37 cellular contexts compared by ENCODE assay signal in the genomic region with DNA sequence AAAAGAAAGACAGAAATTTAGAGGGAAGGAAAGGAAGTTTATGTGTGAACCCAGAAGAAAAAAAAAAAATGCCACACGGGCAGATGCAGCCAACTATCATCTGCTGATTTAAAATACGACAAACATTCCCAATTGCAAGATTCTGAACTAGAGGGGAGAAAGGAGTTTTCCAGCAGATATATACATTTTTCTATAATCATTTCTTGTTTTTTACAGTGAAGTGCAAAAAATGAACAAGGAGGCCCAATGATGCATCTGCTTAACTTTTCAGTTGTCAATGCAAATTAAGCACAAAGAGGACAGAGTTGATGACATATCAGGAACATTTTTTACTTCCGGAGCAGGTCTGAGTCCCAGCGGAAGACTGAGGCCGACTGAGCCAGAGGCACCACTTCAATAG.
"Had no signal": no experiment of that assay in that cellular context is flagged by ENCODE, and none has a peak within 500 bp of the region (broad histone marks: within the 10 kb centered on the region; RNA-seq: fewer than 3 reads in every experiment).

No MANE protein-coding gene starts in this region.

- H3K9me3 ChIP-seq: ascending aorta had no signal

- H3K4me3 Mint-ChIP-seq: activated B cell treated with CpG ODN at 0.5 μM for 24 hours; activated CD4-positive, alpha-beta memory T cell treated with anti-CD3 and anti-CD28 coated beads for 36 hours; activated CD4-positive, alpha-beta T cell treated with anti-CD3 and anti-CD28 coated beads, Interleukin-2, amount 10 ng/mL, durations not matched to agents 24 days and 14 days; activated CD8-positive, alpha-beta T cell treated with anti-CD3 and anti-CD28 coated beads for 36 hours; activated naive CD4-positive, alpha-beta T cell treated with anti-CD3 and anti-CD28 coated beads, Interleukin-2, amount 10 ng/mL, durations not matched to agents 7 days and 5 days; activated naive CD4-positive, alpha-beta T cell treated with anti-CD3 and anti-CD28 coated beads, Interleukin-2, amount 50 U/mL, for 24 hours; activated naive CD8-positive, alpha-beta T cell; activated naive CD8-positive, alpha-beta T cell treated with anti-CD3 and anti-CD28 coated beads, Interleukin-2, amount 10 ng/mL, durations not matched to agents 7 days and 5 days; activated naive CD8-positive, alpha-beta T cell treated with anti-CD3 and anti-CD28 coated beads, Interleukin-2, amount 50 U/mL, for 24 hours; activated T-cell treated with anti-CD3 and anti-CD28 coated beads, Interleukin-2, amount 50 U/mL, for 4 hours; activated T-cell treated with anti-CD3 and anti-CD28 coated beads, Interleukin-2, amount 50 U/mL, for 72 hours; activated T-helper 1 cell treated with anti-CD3 and anti-CD28 coated beads, Interleukin-12 subunit alpha, Interleukin-12 subunit beta, Interleukin-2, Interleukin-4 antibody, amounts not matched to agents 30 ng/mL and 10 ng/mL and 1 ng/mL, durations not matched to agents 14 hours and 24 hours and 36 hours; activated T-helper 17 cell treated with anti-CD3 and anti-CD28 coated beads, Interleukin-2, amount 50 U/mL, for 72 hours; brain; central memory CD8-positive, alpha-beta T cell; T-helper 1 cell treated with Interleukin-12 subunit alpha and Interleukin-12 subunit beta and Interleukin-4 antibody, amounts not matched to agents 30 μg/mL and 1 μg/mL, for 36 hours; T-helper 2 cell treated with Interferon-gamma antibody and Interleukin-4, amounts not matched to agents 5 μg/mL and 100 μg/mL, for 36 hours had no signal

- H3K4me3 ChIP-seq: ascending aorta, cardiac muscle cell had no signal

- H3K27ac Mint-ChIP-seq: activated B cell treated with CpG ODN at 0.5 μM for 24 hours; activated CD4-positive, alpha-beta memory T cell treated with anti-CD3 and anti-CD28 coated beads for 36 hours; activated CD4-positive, alpha-beta T cell treated with anti-CD3 and anti-CD28 coated beads, Interleukin-2, amount 10 ng/mL, durations not matched to agents 24 days and 14 days; activated CD8-positive, alpha-beta T cell treated with anti-CD3 and anti-CD28 coated beads for 36 hours; activated naive CD4-positive, alpha-beta T cell treated with anti-CD3 and anti-CD28 coated beads, Interleukin-2, amount 10 ng/mL, durations not matched to agents 7 days and 5 days; activated naive CD4-positive, alpha-beta T cell treated with anti-CD3 and anti-CD28 coated beads, Interleukin-2, amount 50 U/mL, for 24 hours; activated naive CD8-positive, alpha-beta T cell; activated naive CD8-positive, alpha-beta T cell treated with anti-CD3 and anti-CD28 coated beads, Interleukin-2, amount 10 ng/mL, durations not matched to agents 7 days and 5 days; activated naive CD8-positive, alpha-beta T cell treated with anti-CD3 and anti-CD28 coated beads, Interleukin-2, amount 50 U/mL, for 24 hours; activated T-cell treated with anti-CD3 and anti-CD28 coated beads, Interleukin-2, amount 50 U/mL, for 72 hours; activated T-helper 1 cell treated with anti-CD3 and anti-CD28 coated beads, Interleukin-12 subunit alpha, Interleukin-12 subunit beta, Interleukin-2, Interleukin-4 antibody, amounts not matched to agents 30 ng/mL and 10 ng/mL and 1 ng/mL, durations not matched to agents 14 hours and 24 hours and 36 hours; activated T-helper 17 cell treated with anti-CD3 and anti-CD28 coated beads, Interleukin-2, amount 50 U/mL, for 72 hours; T-helper 1 cell treated with Interleukin-12 subunit alpha and Interleukin-12 subunit beta and Interleukin-4 antibody, amounts not matched to agents 30 μg/mL and 1 μg/mL, for 36 hours; T-helper 2 cell treated with Interferon-gamma antibody and Interleukin-4, amounts not matched to agents 5 μg/mL and 100 μg/mL, for 36 hours had no signal

- DNase-seq: activated B cell treated with CpG ODN at 0.5 μM for 24 hours; activated CD4-positive, alpha-beta memory T cell treated with anti-CD3 and anti-CD28 coated beads for 36 hours; activated CD4-positive, alpha-beta T cell treated with anti-CD3 and anti-CD28 coated beads for 4 hours; activated CD4-positive, alpha-beta T cell treated with anti-CD3 and anti-CD28 coated beads, Interleukin-2, amount 10 ng/mL, durations not matched to agents 24 days and 14 days; activated CD4-positive, alpha-beta T cell treated with anti-CD3 and anti-CD28 coated beads, Interleukin-2, amount 50 U/mL, for 1 hour; activated CD4-positive, alpha-beta T cell treated with anti-CD3 and anti-CD28 coated beads, Interleukin-2, amount 50 U/mL, for 4 hours; activated CD4-positive, CD25-positive, alpha-beta regulatory T cell treated with anti-CD3 and anti-CD28 coated beads, Interleukin-2, amount 50 U/mL, for 72 hours; activated CD8-positive, alpha-beta memory T cell treated with anti-CD3 and anti-CD28 coated beads, Interleukin-2, amount 50 U/mL, for 4 hours; activated CD8-positive, alpha-beta T cell treated with anti-CD3 and anti-CD28 coated beads for 36 hours; activated gamma-delta T cell; activated naive CD4-positive, alpha-beta T cell treated with anti-CD3 and anti-CD28 coated beads, Interleukin-2, amount 10 ng/mL, durations not matched to agents 7 days and 5 days; activated naive CD4-positive, alpha-beta T cell treated with Interleukin-2 at 50 U/mL for 16 hours; activated naive CD8-positive, alpha-beta T cell treated with anti-CD3 and anti-CD28 coated beads, Interleukin-2, amount 10 ng/mL, durations not matched to agents 7 days and 5 days; activated naive CD8-positive, alpha-beta T cell treated with anti-CD3 and anti-CD28 coated beads, Interleukin-2, amount 50 U/mL, for 24 hours; activated T-cell treated with anti-CD3 and anti-CD28 coated beads for 4 hours; activated T-cell treated with anti-CD3 and anti-CD28 coated beads, Interleukin-2, amount 50 U/mL, for 1 hour; activated T-cell treated with anti-CD3 and anti-CD28 coated beads, Interleukin-2, amount 50 U/mL, for 4 hours; activated T-cell treated with anti-CD3 and anti-CD28 coated beads, Interleukin-2, amount 50 U/mL, for 72 hours; amygdala; anterior cingulate cortex; caudate nucleus; T-helper 1 cell; T-helper 2 cell; T-helper 9 cell had no signal

- H3K36me3 ChIP-seq: ascending aorta, cardiac muscle cell had no signal

- FAIRE-seq: bronchial epithelial cell, TTC549 had no signal

- H3K27ac ChIP-seq: ascending aorta, cardiac muscle cell, VCaP had no signal

- H3K9me3 Mint-ChIP-seq: activated B cell treated with CpG ODN at 0.5 μM for 24 hours; activated CD4-positive, alpha-beta memory T cell treated with anti-CD3 and anti-CD28 coated beads for 36 hours; activated CD4-positive, alpha-beta T cell treated with anti-CD3 and anti-CD28 coated beads, Interleukin-2, amount 10 ng/mL, durations not matched to agents 24 days and 14 days; activated CD8-positive, alpha-beta T cell treated with anti-CD3 and anti-CD28 coated beads for 36 hours; activated naive CD4-positive, alpha-beta T cell treated with anti-CD3 and anti-CD28 coated beads, Interleukin-2, amount 10 ng/mL, durations not matched to agents 7 days and 5 days; activated naive CD4-positive, alpha-beta T cell treated with anti-CD3 and anti-CD28 coated beads, Interleukin-2, amount 50 U/mL, for 24 hours; activated naive CD8-positive, alpha-beta T cell treated with anti-CD3 and anti-CD28 coated beads, Interleukin-2, amount 10 ng/mL, durations not matched to agents 7 days and 5 days; activated naive CD8-positive, alpha-beta T cell treated with anti-CD3 and anti-CD28 coated beads, Interleukin-2, amount 50 U/mL, for 24 hours; activated T-cell treated with anti-CD3 and anti-CD28 coated beads, Interleukin-2, amount 50 U/mL, for 4 hours; activated T-cell treated with anti-CD3 and anti-CD28 coated beads, Interleukin-2, amount 50 U/mL, for 72 hours; activated T-helper 1 cell treated with anti-CD3 and anti-CD28 coated beads, Interleukin-12 subunit alpha, Interleukin-12 subunit beta, Interleukin-2, Interleukin-4 antibody, amounts not matched to agents 30 ng/mL and 10 ng/mL and 1 ng/mL, durations not matched to agents 14 hours and 24 hours and 36 hours; activated T-helper 17 cell treated with anti-CD3 and anti-CD28 coated beads, Interleukin-2, amount 50 U/mL, for 72 hours; central memory CD8-positive, alpha-beta T cell; T-helper 1 cell treated with Interleukin-12 subunit alpha and Interleukin-12 subunit beta and Interleukin-4 antibody, amounts not matched to agents 30 μg/mL and 1 μg/mL, for 36 hours; T-helper 2 cell treated with Interferon-gamma antibody and Interleukin-4, amounts not matched to agents 5 μg/mL and 100 μg/mL, for 36 hours had no signal

- H3K36me3 Mint-ChIP-seq: activated CD4-positive, alpha-beta memory T cell treated with anti-CD3 and anti-CD28 coated beads for 36 hours; activated naive CD4-positive, alpha-beta T cell treated with anti-CD3 and anti-CD28 coated beads, Interleukin-2, amount 10 ng/mL, durations not matched to agents 7 days and 5 days; activated naive CD4-positive, alpha-beta T cell treated with anti-CD3 and anti-CD28 coated beads, Interleukin-2, amount 50 U/mL, for 24 hours; activated naive CD8-positive, alpha-beta T cell; activated naive CD8-positive, alpha-beta T cell treated with anti-CD3 and anti-CD28 coated beads, Interleukin-2, amount 10 ng/mL, durations not matched to agents 7 days and 5 days; brain had no signal

- H3K27me3 ChIP-seq: ascending aorta, cardiac muscle cell had no signal

- H3K27me3 Mint-ChIP-seq: activated B cell treated with CpG ODN at 0.5 μM for 24 hours; activated CD4-positive, alpha-beta memory T cell treated with anti-CD3 and anti-CD28 coated beads for 36 hours; activated CD4-positive, alpha-beta T cell treated with anti-CD3 and anti-CD28 coated beads, Interleukin-2, amount 10 ng/mL, durations not matched to agents 24 days and 14 days; activated CD8-positive, alpha-beta T cell treated with anti-CD3 and anti-CD28 coated beads for 36 hours; activated naive CD4-positive, alpha-beta T cell treated with anti-CD3 and anti-CD28 coated beads, Interleukin-2, amount 50 U/mL, for 24 hours; activated naive CD8-positive, alpha-beta T cell; activated naive CD8-positive, alpha-beta T cell treated with anti-CD3 and anti-CD28 coated beads, Interleukin-2, amount 10 ng/mL, durations not matched to agents 7 days and 5 days; activated naive CD8-positive, alpha-beta T cell treated with anti-CD3 and anti-CD28 coated beads, Interleukin-2, amount 50 U/mL, for 24 hours; central memory CD8-positive, alpha-beta T cell had no signal

- ATAC-seq: activated CD8-positive, alpha-beta T cell treated with anti-CD3 and anti-CD28 coated beads for 36 hours; activated naive CD8-positive, alpha-beta T cell treated with anti-CD3 and anti-CD28 coated beads, Interleukin-2, amount 50 U/mL, for 24 hours; activated T-cell treated with anti-CD3 and anti-CD28 coated beads, Interleukin-2, amount 50 U/mL, for 4 hours; activated T-cell treated with anti-CD3 and anti-CD28 coated beads, Interleukin-2, amount 50 U/mL, for 72 hours; activated T-helper 17 cell treated with anti-CD3 and anti-CD28 coated beads, Interleukin-2, amount 50 U/mL, for 72 hours had no signal

- H3K4me1 Mint-ChIP-seq: activated B cell treated with CpG ODN at 0.5 μM for 24 hours; activated CD4-positive, alpha-beta T cell treated with anti-CD3 and anti-CD28 coated beads, Interleukin-2, amount 10 ng/mL, durations not matched to agents 24 days and 14 days; activated naive CD4-positive, alpha-beta T cell treated with anti-CD3 and anti-CD28 coated beads, Interleukin-2, amount 10 ng/mL, durations not matched to agents 7 days and 5 days; activated naive CD4-positive, alpha-beta T cell treated with anti-CD3 and anti-CD28 coated beads, Interleukin-2, amount 50 U/mL, for 24 hours; activated naive CD8-positive, alpha-beta T cell treated with anti-CD3 and anti-CD28 coated beads, Interleukin-2, amount 10 ng/mL, durations not matched to agents 7 days and 5 days; activated naive CD8-positive, alpha-beta T cell treated with anti-CD3 and anti-CD28 coated beads, Interleukin-2, amount 50 U/mL, for 24 hours; activated T-helper 17 cell treated with anti-CD3 and anti-CD28 coated beads, Interleukin-2, amount 50 U/mL, for 72 hours; central memory CD8-positive, alpha-beta T cell had no signal

- H3K4me1 ChIP-seq: ascending aorta had no signal
